Comparison of ENCODE assay signal across 8 cellular contexts in genomic region chr10:71696635-71697326, GRCh38. TPM values are rescaled to one million over a fixed set of nuclear protein-coding genes. Genes with fewer than 3 reads are reported as not detected.
DNase-seq lines count a peak whose midpoint lies in the region; ATAC-seq and TF ChIP-seq lines count a peak whose summit lies in the region.

No MANE protein-coding gene starts in this region.

- CTCF ChIA-PET in AG04450 (lab: Charles Lee) = interaction anchor here (0.7 to 4.8 kb wide), 23 partner anchors 10 to 394 kb away, joined by 3 to 27 read pairs (median 5); partner anchors contain the start of gene VSIR

- no peak for DNase-seq in AG04450 (ENCODE audit: low read depth, low spot score)
- DNase-seq in GM19238 (ENCODE audit: insufficient read length, low spot score) = peak; percentile 45
- DNase-seq in RKO (ENCODE audit: low spot score) = peak; percentile 27
- peak; percentile 83 for DNase-seq in glutamatergic neuron
- peak; percentile 84 for DNase-seq in sciatic nerve (ENCODE audit: low spot score)

- no peak overlapping the region for H3K27ac Mint-ChIP-seq in activated T-helper 17 cell treated with anti-CD3 and anti-CD28 coated beads, Interleukin-2, amount 50 U/mL, for 72 hours
- H3K27ac Mint-ChIP-seq in glutamatergic neuron (ENCODE audit: unreplicated experiment) = no peak overlapping the region

- peaks cover 16% of the 10 kb centered on the region for H3K4me1 Mint-ChIP-seq in activated T-helper 17 cell treated with anti-CD3 and anti-CD28 coated beads, Interleukin-2, amount 50 U/mL, for 72 hours
- H3K4me1 Mint-ChIP-seq in glutamatergic neuron (ENCODE audit: low read depth, unreplicated experiment) = no peaks in the 10 kb centered on the region

- no peaks in the 10 kb centered on the region for H3K27me3 Mint-ChIP-seq in activated T-helper 17 cell treated with anti-CD3 and anti-CD28 coated beads, Interleukin-2, amount 50 U/mL, for 72 hours
- H3K27me3 Mint-ChIP-seq in glutamatergic neuron (ENCODE audit: unreplicated experiment) = peaks cover 2% of the 10 kb centered on the region

- ATAC-seq in activated T-helper 17 cell treated with anti-CD3 and anti-CD28 coated beads, Interleukin-2, amount 50 U/mL, for 72 hours (replicated peaks) = peak; percentile 61
- ATAC-seq in sciatic nerve = peak; percentile 76
- ATAC-seq in GM19467 (IDR thresholded peaks at IDR 0.05; ENCODE audit: unreplicated experiment) = no peak
- no peak for ATAC-seq in HG03469 (IDR thresholded peaks at IDR 0.05; ENCODE audit: unreplicated experiment)

- H3K36me3 Mint-ChIP-seq in activated T-helper 17 cell treated with anti-CD3 and anti-CD28 coated beads, Interleukin-2, amount 50 U/mL, for 72 hours (ENCODE audit: low read depth) = no peaks in the 10 kb centered on the region
- no peaks in the 10 kb centered on the region for H3K36me3 Mint-ChIP-seq in glutamatergic neuron (ENCODE audit: unreplicated experiment)

- no peak overlapping the region for H3K4me3 ChIP-seq in AG04450 (ENCODE audit: low read depth, low read length)

- H3K9me3 ChIP-seq in AG04450 (ENCODE audit: control insufficient read depth, insufficient read depth, low read length) = no peaks in the 10 kb centered on the region

- H3K27me3 ChIP-seq in AG04450 (ENCODE audit: control insufficient read depth, insufficient read depth, low read length) = peaks cover 27% of the 10 kb centered on the region

- peak; percentile 90 for TF ChIP-seq CTCF in AG04450 (IDR thresholded peaks at IDR 0.05; ENCODE audit: low read depth, low read length)
- peak; percentile 88 for TF ChIP-seq CTCF in glutamatergic neuron (IDR thresholded peaks at IDR 0.05; ENCODE audit: partially characterized antibody, unreplicated experiment)

- intact Hi-C loops in sciatic nerve (cut with DNase I) = no loop called here

- H3K9me3 Mint-ChIP-seq in activated T-helper 17 cell treated with anti-CD3 and anti-CD28 coated beads, Interleukin-2, amount 50 U/mL, for 72 hours = no peaks in the 10 kb centered on the region
- H3K9me3 Mint-ChIP-seq in glutamatergic neuron (ENCODE audit: unreplicated experiment) = no peaks in the 10 kb centered on the region

- POLR2A ChIA-PET in AG04450 (lab: Yijun Ruan, JAX) = no interaction called here

- no peak overlapping the region for H3K4me3 Mint-ChIP-seq in activated T-helper 17 cell treated with anti-CD3 and anti-CD28 coated beads, Interleukin-2, amount 50 U/mL, for 72 hours
- H3K4me3 Mint-ChIP-seq in glutamatergic neuron (ENCODE audit: unreplicated experiment) = no peak overlapping the region

- no peak overlapping the region for H3K27ac ChIP-seq in AG04450 (ENCODE audit: low read depth, low read length)

RNA-seq across cellular contexts. Expression of gene C10orf105, which starts 22.8 kb away (rescaled TPM):
- 0.01 TPM in 1 of 2 replicates, not detected in the other for polyA plus RNA-seq in AG04450 (2011; rRNA removed)
- not detected in 2 replicates for polyA minus RNA-seq in AG04450 (2011; rRNA and poly(A)+ RNA removed)
- total RNA-seq in activated T-helper 17 cell treated with anti-CD3 and anti-CD28 coated beads, Interleukin-2, amount 50 U/mL, for 72 hours = 1 to 10 TPM in 1 of 2 donors, under 1 TPM in 1; 0.04 to 1.0 TPM
- total RNA-seq in glutamatergic neuron (ENCODE audit: unreplicated experiment) (not detected), sciatic nerve (0.53 TPM)

Comparison
In these comparisons a context has a peak if more than half of its experiments do, and no peak if none do; other contexts are left out.
1. ATAC-seq: peak in activated T-helper 17 cell treated with anti-CD3 and anti-CD28 coated beads, Interleukin-2, amount 50 U/mL, for 72 hours (single experiment) and sciatic nerve (single experiment); none in GM19467 (single experiment) and HG03469 (single experiment).